17 cellular contexts compared by ENCODE assay signal in genomic region chr15:60541784-60542617, GRCh38.
DNase-seq lines count a peak whose midpoint lies in the region; ATAC-seq and TF ChIP-seq lines count a peak whose summit lies in the region.
"Had no signal": no experiment of that assay in that cellular context is flagged by ENCODE, and none has a peak within 500 bp of the region (broad histone marks: within the 10 kb centered on the region; RNA-seq: fewer than 3 reads in every experiment).

No MANE protein-coding gene starts in this region.

- H3K36me3 ChIP-seq in MM.1S (replicated peaks; ENCODE audit: insufficient read depth, low read length) = no peaks in the 10 kb centered on the region
- no peaks in the 10 kb centered on the region for H3K36me3 ChIP-seq in vagina
- H3K36me3 ChIP-seq: lower lobe of right lung, transverse colon had no signal

- intact Hi-C loops in activated T-helper 2 cell treated with anti-CD3 and anti-CD28 coated beads, Interferon-gamma antibody, Interleukin-2, Interleukin-4, amounts not matched to agents 10 μg/mL and 5 μg/mL and 100 μg/mL, durations not matched to agents 14 hours and 24 hours and 36 hours (cut with micrococcal nuclease) = no loop called here
- intact Hi-C loops in right cardiac atrium (cut with DNase I) (no loop called here), vagina (cut with DNase I) (no loop called here)

- H3K4me1 ChIP-seq in right cardiac atrium (ENCODE audit: control insufficient read depth, insufficient read depth, low read length) (peaks cover 4% of the 10 kb centered on the region), MM.1S (ENCODE audit: low read length) (0 out of 2 replicates have a peak, but pooled peaks cover 4% of the 10 kb centered on the region), vagina (peaks cover 10% of the 10 kb centered on the region)
- H3K4me1 ChIP-seq: lower lobe of right lung, transverse colon had no signal

- H3K9me3 ChIP-seq in right cardiac atrium (ENCODE audit: control insufficient read depth, low read length) (no peaks in the 10 kb centered on the region), MM.1S (replicated peaks; ENCODE audit: insufficient read depth, low read length) (no peaks in the 10 kb centered on the region), vagina (no peaks in the 10 kb centered on the region)
- H3K9me3 ChIP-seq: esophagus squamous epithelium, lower lobe of right lung, transverse colon had no signal

- no peaks in the 10 kb centered on the region for H3F3A ChIP-seq in MM.1S (ENCODE audit: insufficient read depth, low read length)

- peak overlapping the region; percentile 40 for H3K27ac Mint-ChIP-seq in activated T-helper 2 cell treated with anti-CD3 and anti-CD28 coated beads, Interferon-gamma antibody, Interleukin-2, Interleukin-4, amounts not matched to agents 10 μg/mL and 5 μg/mL and 100 μg/mL, durations not matched to agents 14 hours and 24 hours and 36 hours
- H3K27ac Mint-ChIP-seq in stimulated activated naive CD8-positive, alpha-beta T cell treated with anti-CD3 and anti-CD28 coated beads, Interleukin-15, amount 100 ng/mL, for 72 hours = peak overlapping the region; percentile 23 to 95

- H3K27me3 Mint-ChIP-seq in activated T-cell treated with anti-CD3 and anti-CD28 coated beads, Interleukin-2, amount 50 U/mL, for 4 hours (ENCODE audit: low read depth) = no peaks in the 10 kb centered on the region
- peaks cover 4% of the 10 kb centered on the region for H3K27me3 Mint-ChIP-seq in activated T-helper 2 cell treated with anti-CD3 and anti-CD28 coated beads, Interferon-gamma antibody, Interleukin-2, Interleukin-4, amounts not matched to agents 10 μg/mL and 5 μg/mL and 100 μg/mL, durations not matched to agents 14 hours and 24 hours and 36 hours (ENCODE audit: low read depth)
- H3K27me3 Mint-ChIP-seq in stimulated activated naive CD8-positive, alpha-beta T cell treated with anti-CD3 and anti-CD28 coated beads, Interleukin-15, amount 100 ng/mL, for 72 hours = no peaks in the 10 kb centered on the region

- no peak overlapping the region for H3K4me2 ChIP-seq in MM.1S (ENCODE audit: low read depth, low read length)

- no peak overlapping the region for H2AFZ ChIP-seq in MM.1S (ENCODE audit: low read length)

- H4K20me1 ChIP-seq in MM.1S (ENCODE audit: insufficient read depth, low read length) = no peaks in the 10 kb centered on the region

- H3K36me3 Mint-ChIP-seq in activated T-cell treated with anti-CD3 and anti-CD28 coated beads, Interleukin-2, amount 50 U/mL, for 4 hours (ENCODE audit: insufficient read depth) = peaks cover 21% of the 10 kb centered on the region
- peaks cover 41% of the 10 kb centered on the region for H3K36me3 Mint-ChIP-seq in activated T-helper 2 cell treated with anti-CD3 and anti-CD28 coated beads, Interferon-gamma antibody, Interleukin-2, Interleukin-4, amounts not matched to agents 10 μg/mL and 5 μg/mL and 100 μg/mL, durations not matched to agents 14 hours and 24 hours and 36 hours (ENCODE audit: low read depth)

- H3K9me2 ChIP-seq in MM.1S (replicated peaks; ENCODE audit: insufficient read depth, low read length) = no peaks in the 10 kb centered on the region

- WGBS in right cardiac atrium = 76% methylated on average over 13 of the region's 13 CpGs

- no peaks in the 10 kb centered on the region for H3K79me2 ChIP-seq in MM.1S (ENCODE audit: low read length)

- TF ChIP-seq CTCF in MM.1S (IDR thresholded peaks at IDR 0.05; ENCODE audit: low read length) = no peak
- TF ChIP-seq CTCF in vagina (IDR thresholded peaks at IDR 0.05) = no peak

- no peak for TF ChIP-seq POLR2A in vagina (IDR thresholded peaks at IDR 0.05)

- peak; percentile 29 to 47 for ATAC-seq in activated T-cell treated with anti-CD3 and anti-CD28 coated beads, Interleukin-2, amount 50 U/mL, for 4 hours
- ATAC-seq in right cardiac atrium (peak; percentile 29 to 64), HG03571 (IDR thresholded peaks at IDR 0.05; ENCODE audit: unreplicated experiment) (no peak)
- ATAC-seq in stimulated activated naive CD8-positive, alpha-beta T cell treated with anti-CD3 and anti-CD28 coated beads, Interleukin-15, amount 100 ng/mL, for 72 hours = peak; percentile 14

- H3K27ac ChIP-seq in right cardiac atrium (ENCODE audit: low read length) (no peak overlapping the region), MM.1S (ENCODE audit: low read length) (no peak overlapping the region), vagina (no peak overlapping the region)
- H3K27ac ChIP-seq: esophagus squamous epithelium, lower lobe of right lung, transverse colon had no signal

- H3K4me3 ChIP-seq in right cardiac atrium (ENCODE audit: low read length) = no peak overlapping the region
- no peak overlapping the region for H3K4me3 ChIP-seq in MM.1S (ENCODE audit: low read length)
- H3K4me3 ChIP-seq in vagina = no peak overlapping the region
- H3K4me3 ChIP-seq: esophagus squamous epithelium, lower lobe of right lung, transverse colon had no signal

- H3K27me3 ChIP-seq in right cardiac atrium (ENCODE audit: control insufficient read depth, insufficient read depth) = no peaks in the 10 kb centered on the region
- H3K27me3 ChIP-seq in MM.1S (replicated peaks; ENCODE audit: insufficient read depth, low read length) = no peaks in the 10 kb centered on the region
- no peaks in the 10 kb centered on the region for H3K27me3 ChIP-seq in vagina
- H3K27me3 ChIP-seq: esophagus squamous epithelium, transverse colon had no signal

- no peaks in the 10 kb centered on the region for H3K9me3 Mint-ChIP-seq in activated T-cell treated with anti-CD3 and anti-CD28 coated beads, Interleukin-2, amount 50 U/mL, for 4 hours
- H3K9me3 Mint-ChIP-seq in activated T-helper 2 cell treated with anti-CD3 and anti-CD28 coated beads, Interferon-gamma antibody, Interleukin-2, Interleukin-4, amounts not matched to agents 10 μg/mL and 5 μg/mL and 100 μg/mL, durations not matched to agents 14 hours and 24 hours and 36 hours = no peaks in the 10 kb centered on the region
- no peaks in the 10 kb centered on the region for H3K9me3 Mint-ChIP-seq in stimulated activated naive CD8-positive, alpha-beta T cell treated with anti-CD3 and anti-CD28 coated beads, Interleukin-15, amount 100 ng/mL, for 72 hours

- H3K4me3 Mint-ChIP-seq in activated T-cell treated with anti-CD3 and anti-CD28 coated beads, Interleukin-2, amount 50 U/mL, for 4 hours = peak overlapping the region; percentile 25
- no peak overlapping the region for H3K4me3 Mint-ChIP-seq in activated T-helper 2 cell treated with anti-CD3 and anti-CD28 coated beads, Interferon-gamma antibody, Interleukin-2, Interleukin-4, amounts not matched to agents 10 μg/mL and 5 μg/mL and 100 μg/mL, durations not matched to agents 14 hours and 24 hours and 36 hours (ENCODE audit: low read depth)
- peak overlapping the region; percentile 35 to 56 for H3K4me3 Mint-ChIP-seq in stimulated activated naive CD8-positive, alpha-beta T cell treated with anti-CD3 and anti-CD28 coated beads, Interleukin-15, amount 100 ng/mL, for 72 hours

- no peak for DNase-seq in activated T-cell treated with anti-CD3 and anti-CD28 coated beads, Interleukin-2, amount 50 U/mL, for 4 hours
- no peak for DNase-seq in activated T-cell treated with anti-CD3 and anti-CD28 coated beads, Interleukin-2, amount 50 U/mL, for 1 hour
- DNase-seq in activated T-helper 2 cell treated with anti-CD3 and anti-CD28 coated beads, Interferon-gamma antibody, Interleukin-2, Interleukin-4, amounts not matched to agents 10 μg/mL and 5 μg/mL and 100 μg/mL, durations not matched to agents 14 hours and 24 hours and 36 hours (ENCODE audit: low spot score) = no peak
- peak in 1 of 3 donors; percentile 37 for DNase-seq in right cardiac atrium
- no peak for DNase-seq in stimulated activated naive CD8-positive, alpha-beta T cell treated with anti-CD3 and anti-CD28 coated beads, Interleukin-15, amount 100 ng/mL, for 72 hours
- DNase-seq in MM.1S = no peak
- DNase-seq in vagina (ENCODE audit: extremely low spot score in 2 of 2) = no peak
- DNase-seq: DMS153, esophagus squamous epithelium, IMR-90, lower lobe of right lung, NCI-H1417, NCI-H526, nucleus accumbens, RPMI8226, transverse colon had no signal

- H3K4me1 Mint-ChIP-seq in activated T-cell treated with anti-CD3 and anti-CD28 coated beads, Interleukin-2, amount 50 U/mL, for 4 hours (ENCODE audit: low read depth) = peaks cover 97% of the 10 kb centered on the region
- peaks cover 66% of the 10 kb centered on the region for H3K4me1 Mint-ChIP-seq in activated T-helper 2 cell treated with anti-CD3 and anti-CD28 coated beads, Interferon-gamma antibody, Interleukin-2, Interleukin-4, amounts not matched to agents 10 μg/mL and 5 μg/mL and 100 μg/mL, durations not matched to agents 14 hours and 24 hours and 36 hours (ENCODE audit: low read depth)
- peaks cover 100% of the 10 kb centered on the region for H3K4me1 Mint-ChIP-seq in stimulated activated naive CD8-positive, alpha-beta T cell treated with anti-CD3 and anti-CD28 coated beads, Interleukin-15, amount 100 ng/mL, for 72 hours

- H3K9ac ChIP-seq in MM.1S (ENCODE audit: low read length) = no peak overlapping the region
